In the genomic region with DNA sequence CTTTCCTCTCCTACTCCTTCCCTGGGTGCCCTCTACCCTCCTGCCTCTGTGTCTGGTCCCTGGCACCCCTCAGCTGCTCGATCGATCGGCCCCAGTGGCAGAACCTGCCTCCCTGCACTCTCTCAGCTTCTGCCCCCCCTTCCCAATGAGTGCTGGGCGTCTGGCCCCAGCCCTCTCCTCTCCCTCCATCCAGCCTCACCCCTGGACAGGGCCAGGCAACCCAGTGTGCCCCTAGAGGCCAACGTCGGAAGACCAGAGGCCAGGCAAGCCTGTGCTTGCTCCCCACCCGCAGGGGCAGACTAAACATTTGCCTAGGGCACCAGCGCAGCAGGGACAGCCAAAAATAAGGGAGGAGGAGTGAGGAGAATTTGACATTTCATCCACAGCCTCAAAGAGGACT, we compare ENCODE assay signal across 8 cellular contexts. TPM values are rescaled to one million over a fixed set of nuclear protein-coding genes. Genes with fewer than 3 reads are reported as not detected.
DNase-seq lines count a peak whose midpoint lies in the region; ATAC-seq and TF ChIP-seq lines count a peak whose summit lies in the region.

No MANE protein-coding gene starts in this region.

- no peaks in the 10 kb centered on the region for H3K36me3 ChIP-seq in Panc1 (ENCODE audit: control insufficient read depth, insufficient read depth, low read length)

- no peak overlapping the region for H3K4me3 Mint-ChIP-seq in chondrocyte (ENCODE audit: unreplicated experiment)

- CTCF ChIA-PET in Panc1 (lab: Charles Lee) = interaction anchor here (0.6 kb wide), 1 partner anchor 29 kb away, joined by 3 read pairs; no protein-coding TSS in a partner anchor

- H3K36me3 Mint-ChIP-seq in chondrocyte (ENCODE audit: low read depth) = no peaks in the 10 kb centered on the region

- ATAC-seq in HG03342 (IDR thresholded peaks at IDR 0.05; ENCODE audit: unreplicated experiment) = peak; percentile 53
- ATAC-seq in Panc1 = peak; percentile 78

- peak overlapping the region; percentile 11; the same call in 1 of the 2 replicates for H3K27ac ChIP-seq in Panc1 (ENCODE audit: low read length)

- H3K9me3 ChIP-seq in Panc1 (ENCODE audit: control insufficient read depth, insufficient read depth, low read depth, low read length) = no peaks in the 10 kb centered on the region

- POLR2A ChIA-PET in Panc1 (lab: Charles Lee) = no interaction called here

- intact Hi-C loops in Panc1 (cut with micrococcal nuclease; ENCODE audit: unreplicated experiment) = no loop called here

- no peaks in the 10 kb centered on the region for H3K27me3 Mint-ChIP-seq in chondrocyte (ENCODE audit: low read depth)

- no peaks in the 10 kb centered on the region for H3K27me3 ChIP-seq in Panc1 (ENCODE audit: control insufficient read depth, insufficient read depth, low read length)

- H3K4me1 Mint-ChIP-seq in chondrocyte (ENCODE audit: low read depth) = peaks cover 66% of the 10 kb centered on the region

- H3K27ac Mint-ChIP-seq in chondrocyte (ENCODE audit: unreplicated experiment) = peak overlapping the region; percentile 93

- TF ChIP-seq CTCF in Panc1 (IDR thresholded peaks at IDR 0.05) (peak; percentile 43; the same call in 1 of the 2 replicates), chondrocyte (IDR thresholded peaks at IDR 0.05) (peak; percentile 59)

- in situ Hi-C loops in Panc1 (cut with HindIII; ENCODE audit: low pct_unique_long_range_greater_than_20kb, low sequenced_read_pairs) = no loop called here

- no peaks in the 10 kb centered on the region for H3K9me3 Mint-ChIP-seq in chondrocyte (ENCODE audit: low read depth)

- no TSS peak for BruUV-seq in Panc1 (replicated peaks; lab: Mats Ljungman, UMichigan)

- DNase-seq in NCI-H1092 treated with DMSO at 0.1 percent for 48 hours (lab: John Stamatoyannopoulos, UW) (peak; percentile 13), NCI-H1092 (lab: John Stamatoyannopoulos, UW) (no peak), Panc1 (ENCODE audit: low read depth, low spot score) (no peak), chondrocyte (ENCODE audit: low spot score) (no peak), myocyte (ENCODE audit: low read depth) (peak; percentile 77), pons (ENCODE audit: low spot score) (no peak), GOT3 (lab: John Stamatoyannopoulos, UW) (no peak)

- H3K4me3 ChIP-seq in Panc1 (ENCODE audit: low read depth in 2 of 2, low read length in 2 of 2) = no peak overlapping the region

- H3K4me1 ChIP-seq in Panc1 (ENCODE audit: control insufficient read depth, insufficient read depth, low read length) = peaks cover 24% of the 10 kb centered on the region

RNA-seq across cellular contexts. Expression of gene LGR6, which starts 43.5 kb away (rescaled TPM):
- 0.08 TPM for total RNA-seq in Panc1 (2021; ENCODE audit: unreplicated experiment)
- polyA plus RNA-seq in Panc1 (2012; ENCODE audit: insufficient read length) = 0.23 TPM
- 1.4 to 4.1 TPM (median 1.8 TPM) in 3 replicates for total RNA-seq in chondrocyte
- 0.53 and 0.78 TPM in 2 replicates for total RNA-seq in myocyte
- 0.26 TPM for polyA plus RNA-seq in myocyte (2012)

Comparison
In these comparisons a context has a peak if more than half of its experiments do, and no peak if none do; other contexts are left out.
1. DNase-seq: peak in NCI-H1092 treated with DMSO at 0.1 percent for 48 hours (single experiment) and myocyte (single experiment); none in NCI-H1092 (single experiment), Panc1 (single experiment), chondrocyte (single experiment), pons (single experiment) and GOT3 (single experiment).